In genomic region chr7:111727905-111728634, GRCh38 we compare ENCODE assay signal across 1 cellular context.
TF ChIP-seq lines count a peak whose summit lies in the region.

No MANE protein-coding gene starts in this region.

TF ChIP-seq in GM23338, 12 proteins besides CTCF, POLR2A, EP300 and RAD21 (continued from another document):
- no peak for TF ChIP-seq ETS1 (IDR thresholded peaks at IDR 0.05)
- no peak for TF ChIP-seq ZNF331 (CRISPR knock-in tag; IDR thresholded peaks at IDR 0.05; ENCODE audit: low read depth)
- TF ChIP-seq POLR2AphosphoS5 (IDR thresholded peaks at IDR 0.05; ENCODE audit: low read depth): no peak
- TF ChIP-seq CREB1 (CRISPR knock-in tag; IDR thresholded peaks at IDR 0.05; ENCODE audit: low read depth): no peak
- no peak for TF ChIP-seq REST (IDR thresholded peaks at IDR 0.05; ENCODE audit: unreplicated experiment)
- TF ChIP-seq STAT1 (IDR thresholded peaks at IDR 0.05; ENCODE audit: unreplicated experiment): no peak
TF ChIP-seq in GM23338: peak in this region for 0.
